ENCODE assay signal across 16 cellular contexts in the genomic region with DNA sequence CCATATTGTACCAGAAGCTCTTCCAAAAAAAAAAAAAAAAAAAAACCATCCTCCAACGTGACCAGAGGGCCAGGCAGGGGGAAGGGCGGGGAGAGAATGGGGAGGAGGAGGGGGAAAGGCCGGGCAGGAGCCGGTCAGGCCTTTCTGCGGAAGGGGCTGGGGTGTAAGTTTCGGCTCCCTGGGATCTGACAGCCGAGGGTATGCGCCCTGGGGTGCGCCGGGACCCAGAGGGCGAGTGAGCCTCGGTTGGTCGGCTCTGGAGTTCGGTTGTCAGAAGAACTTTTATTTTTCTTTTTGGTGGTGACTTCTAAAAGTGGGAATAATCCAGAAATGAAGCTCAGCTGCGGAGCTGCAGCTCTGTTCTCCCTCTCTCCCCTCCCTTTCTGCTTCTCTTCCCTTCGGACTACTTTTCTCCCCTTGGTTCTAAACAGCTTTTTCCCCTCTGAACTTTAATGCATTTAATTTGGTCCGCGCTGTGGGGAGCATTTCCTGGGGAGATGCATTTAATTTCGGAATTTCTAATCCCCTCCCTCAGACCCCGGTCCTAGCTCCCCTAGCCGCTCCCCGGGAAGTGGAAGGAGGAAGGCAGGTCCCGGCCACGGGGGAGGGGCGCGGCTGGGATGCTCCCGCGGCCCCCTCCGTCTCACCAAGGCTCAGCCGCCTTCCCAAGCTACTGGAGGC. TPM values are rescaled to one million over a fixed set of nuclear protein-coding genes. Genes with fewer than 3 reads are reported as not detected.
"Had no signal": no experiment of that assay in that cellular context is flagged by ENCODE, and none has a peak within 500 bp of the region (broad histone marks: within the 10 kb centered on the region; RNA-seq: fewer than 3 reads in every experiment).

No MANE protein-coding gene starts in this region.

- H3K9me3 ChIP-seq: lower lobe of right lung, pancreas, thyroid gland had no signal

- ATAC-seq: activated CD4-positive, CD25-positive, alpha-beta regulatory T cell treated with anti-CD3 and anti-CD28 coated beads, Interleukin-2, amount 50 U/mL, for 24 hours; lower lobe of right lung; pancreas; stimulated activated effector memory CD8-positive, alpha-beta T cell treated with anti-CD3 and anti-CD28 coated beads, Interleukin-12 subunit alpha, Interleukin-12 subunit beta, amount 100 ng/mL, for 72 hours had no signal

- H3K36me3 Mint-ChIP-seq: activated naive CD8-positive, alpha-beta T cell treated with anti-CD3 and anti-CD28 coated beads, Interleukin-2, amount 10 ng/mL, durations not matched to agents 7 days and 5 days; mesothelial cell of epicardium; stimulated activated effector memory CD8-positive, alpha-beta T cell treated with anti-CD3 and anti-CD28 coated beads, Interleukin-12 subunit alpha, Interleukin-12 subunit beta, amount 100 ng/mL, for 72 hours had no signal

- H3K4me3 ChIP-seq: hepatocyte, lower lobe of right lung, pancreas, thyroid gland had no signal

- DNase-seq: activated naive CD4-positive, alpha-beta T cell; activated naive CD8-positive, alpha-beta T cell treated with anti-CD3 and anti-CD28 coated beads, Interleukin-2, amount 10 ng/mL, durations not matched to agents 7 days and 5 days; brain microvascular endothelial cell; cortex of kidney; lower lobe of right lung; pancreas; T-helper 9 cell; thyroid gland had no signal

- H3K27ac ChIP-seq: brain microvascular endothelial cell, hepatocyte, lower lobe of right lung, pancreas, thyroid gland had no signal

- H3K4me3 Mint-ChIP-seq: activated naive CD8-positive, alpha-beta T cell treated with anti-CD3 and anti-CD28 coated beads, Interleukin-2, amount 10 ng/mL, durations not matched to agents 7 days and 5 days; central memory CD8-positive, alpha-beta T cell; mesothelial cell of epicardium; stimulated activated effector memory CD8-positive, alpha-beta T cell treated with anti-CD3 and anti-CD28 coated beads, Interleukin-12 subunit alpha, Interleukin-12 subunit beta, amount 100 ng/mL, for 72 hours had no signal

- H3K9me3 Mint-ChIP-seq: activated naive CD8-positive, alpha-beta T cell treated with anti-CD3 and anti-CD28 coated beads, Interleukin-2, amount 10 ng/mL, durations not matched to agents 7 days and 5 days; central memory CD8-positive, alpha-beta T cell; mesothelial cell of epicardium; stimulated activated effector memory CD8-positive, alpha-beta T cell treated with anti-CD3 and anti-CD28 coated beads, Interleukin-12 subunit alpha, Interleukin-12 subunit beta, amount 100 ng/mL, for 72 hours had no signal

- H3K36me3 ChIP-seq: brain microvascular endothelial cell, lower lobe of right lung, pancreas, thyroid gland had no signal

- H3K27ac Mint-ChIP-seq: activated naive CD8-positive, alpha-beta T cell treated with anti-CD3 and anti-CD28 coated beads, Interleukin-2, amount 10 ng/mL, durations not matched to agents 7 days and 5 days; mesothelial cell of epicardium; stimulated activated effector memory CD8-positive, alpha-beta T cell treated with anti-CD3 and anti-CD28 coated beads, Interleukin-12 subunit alpha, Interleukin-12 subunit beta, amount 100 ng/mL, for 72 hours had no signal

RNA-seq across cellular contexts. Expression of gene PAX2, which starts 3.9 kb away (rescaled TPM):
- total RNA-seq: activated CD8-positive, alpha-beta memory T cell treated with anti-CD3 and anti-CD28 coated beads for 36 hours; activated naive CD8-positive, alpha-beta T cell treated with anti-CD3 and anti-CD28 coated beads, Interleukin-2, amount 10 ng/mL, durations not matched to agents 7 days and 5 days; hepatocyte; lower lobe of right lung; mesothelial cell of epicardium; thyroid gland; urinary bladder had no signal
- polyA plus RNA-seq: esophagus, hepatocyte, urinary bladder had no signal
